28 cellular contexts compared by ENCODE assay signal in genomic region chrX:150185766-150186165, GRCh38.
"Had no signal": no experiment of that assay in that cellular context is flagged by ENCODE, and none has a peak within 500 bp of the region (broad histone marks: within the 10 kb centered on the region; RNA-seq: fewer than 3 reads in every experiment).

No MANE protein-coding gene starts in this region.

- H3K9me3 ChIP-seq: adrenal gland, breast epithelium, colonic mucosa had no signal

- H3K27ac ChIP-seq: adrenal gland, breast epithelium, cardiac muscle cell, colonic mucosa, epithelial cell of prostate had no signal

- H3K36me3 ChIP-seq: adrenal gland, breast epithelium, cardiac muscle cell, colonic mucosa had no signal

- DNase-seq: activated CD4-positive, alpha-beta T cell treated with anti-CD3 and anti-CD28 coated beads for 36 hours; activated CD4-positive, alpha-beta T cell treated with anti-CD3 and anti-CD28 coated beads, Interleukin-2, amount 50 U/mL, for 1 hour; activated CD4-positive, alpha-beta T cell treated with anti-CD3 and anti-CD28 coated beads, Interleukin-2, amount 50 U/mL, for 48 hours; activated CD4-positive, CD25-positive, alpha-beta regulatory T cell; activated CD4-positive, CD25-positive, alpha-beta regulatory T cell treated with anti-CD3 and anti-CD28 coated beads, Interleukin-2, amount 50 U/mL, for 72 hours; activated CD8-positive, alpha-beta memory T cell treated with anti-CD3 and anti-CD28 coated beads for 24 hours; activated CD8-positive, alpha-beta T cell treated with anti-CD3 and anti-CD28 coated beads for 36 hours; activated effector memory CD4-positive, alpha-beta T cell treated with Interleukin-2 at 50 U/mL for 16 hours; activated gamma-delta T cell treated with Interleukin-2 at 50 U/mL for 16 hours; activated naive CD4-positive, alpha-beta T cell treated with anti-CD3 and anti-CD28 coated beads, Interleukin-2, amount 50 U/mL, for 16 hours; activated naive CD4-positive, alpha-beta T cell treated with Interleukin-2 at 50 U/mL for 16 hours; activated T-cell treated with anti-CD3 and anti-CD28 coated beads, Interleukin-2, amount 50 U/mL, for 4 hours; adrenal gland; amygdala; aorta; central memory CD4-positive, alpha-beta T cell; cerebellar nuclear complex; colonic mucosa; effector CD8-positive, alpha-beta T cell; foreskin fibroblast; head of caudate nucleus; T-helper 1 cell; T-helper 17 cell; T1000 had no signal

- ATAC-seq: activated CD4-positive, alpha-beta T cell treated with anti-CD3 and anti-CD28 coated beads for 36 hours; activated CD8-positive, alpha-beta T cell treated with anti-CD3 and anti-CD28 coated beads for 36 hours; activated T-cell treated with anti-CD3 and anti-CD28 coated beads, Interleukin-2, amount 50 U/mL, for 4 hours; activated T-helper 17 cell treated with anti-CD3 and anti-CD28 coated beads, Interleukin-2, amount 50 U/mL, for 72 hours; T-helper 17 cell had no signal

- H3K27me3 ChIP-seq: adrenal gland, cardiac muscle cell, colonic mucosa had no signal

- H3K4me1 ChIP-seq: adrenal gland, breast epithelium, colonic mucosa had no signal

- H3K4me3 ChIP-seq: adrenal gland, breast epithelium, cardiac muscle cell, colonic mucosa had no signal
